ENCODE assay signal across 1 cellular context in the genomic region with DNA sequence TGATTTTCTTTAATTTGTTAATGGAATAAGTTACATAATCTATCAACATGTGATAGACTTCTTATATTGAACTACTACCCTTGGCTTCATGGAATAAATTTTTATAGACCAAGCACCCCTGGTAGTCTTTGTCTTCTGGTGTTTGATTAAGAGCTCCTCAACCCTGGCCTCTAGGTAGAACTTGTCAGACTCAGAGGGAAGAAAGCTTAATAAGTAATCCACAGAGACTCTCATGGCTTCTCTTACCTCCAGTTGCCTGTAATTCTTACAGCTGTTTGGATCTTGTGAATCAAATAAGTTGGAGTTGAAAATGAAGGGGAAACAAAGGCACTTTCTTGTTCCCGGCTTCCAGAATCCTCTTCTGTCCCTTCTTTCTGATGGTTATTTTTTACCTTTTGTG.
TF ChIP-seq lines count a peak whose summit lies in the region.

No MANE protein-coding gene starts in this region.

TF ChIP-seq in GM23338, 12 proteins besides CTCF, POLR2A, EP300 and RAD21 (continued from another document):
- TF ChIP-seq, protein P1, sequence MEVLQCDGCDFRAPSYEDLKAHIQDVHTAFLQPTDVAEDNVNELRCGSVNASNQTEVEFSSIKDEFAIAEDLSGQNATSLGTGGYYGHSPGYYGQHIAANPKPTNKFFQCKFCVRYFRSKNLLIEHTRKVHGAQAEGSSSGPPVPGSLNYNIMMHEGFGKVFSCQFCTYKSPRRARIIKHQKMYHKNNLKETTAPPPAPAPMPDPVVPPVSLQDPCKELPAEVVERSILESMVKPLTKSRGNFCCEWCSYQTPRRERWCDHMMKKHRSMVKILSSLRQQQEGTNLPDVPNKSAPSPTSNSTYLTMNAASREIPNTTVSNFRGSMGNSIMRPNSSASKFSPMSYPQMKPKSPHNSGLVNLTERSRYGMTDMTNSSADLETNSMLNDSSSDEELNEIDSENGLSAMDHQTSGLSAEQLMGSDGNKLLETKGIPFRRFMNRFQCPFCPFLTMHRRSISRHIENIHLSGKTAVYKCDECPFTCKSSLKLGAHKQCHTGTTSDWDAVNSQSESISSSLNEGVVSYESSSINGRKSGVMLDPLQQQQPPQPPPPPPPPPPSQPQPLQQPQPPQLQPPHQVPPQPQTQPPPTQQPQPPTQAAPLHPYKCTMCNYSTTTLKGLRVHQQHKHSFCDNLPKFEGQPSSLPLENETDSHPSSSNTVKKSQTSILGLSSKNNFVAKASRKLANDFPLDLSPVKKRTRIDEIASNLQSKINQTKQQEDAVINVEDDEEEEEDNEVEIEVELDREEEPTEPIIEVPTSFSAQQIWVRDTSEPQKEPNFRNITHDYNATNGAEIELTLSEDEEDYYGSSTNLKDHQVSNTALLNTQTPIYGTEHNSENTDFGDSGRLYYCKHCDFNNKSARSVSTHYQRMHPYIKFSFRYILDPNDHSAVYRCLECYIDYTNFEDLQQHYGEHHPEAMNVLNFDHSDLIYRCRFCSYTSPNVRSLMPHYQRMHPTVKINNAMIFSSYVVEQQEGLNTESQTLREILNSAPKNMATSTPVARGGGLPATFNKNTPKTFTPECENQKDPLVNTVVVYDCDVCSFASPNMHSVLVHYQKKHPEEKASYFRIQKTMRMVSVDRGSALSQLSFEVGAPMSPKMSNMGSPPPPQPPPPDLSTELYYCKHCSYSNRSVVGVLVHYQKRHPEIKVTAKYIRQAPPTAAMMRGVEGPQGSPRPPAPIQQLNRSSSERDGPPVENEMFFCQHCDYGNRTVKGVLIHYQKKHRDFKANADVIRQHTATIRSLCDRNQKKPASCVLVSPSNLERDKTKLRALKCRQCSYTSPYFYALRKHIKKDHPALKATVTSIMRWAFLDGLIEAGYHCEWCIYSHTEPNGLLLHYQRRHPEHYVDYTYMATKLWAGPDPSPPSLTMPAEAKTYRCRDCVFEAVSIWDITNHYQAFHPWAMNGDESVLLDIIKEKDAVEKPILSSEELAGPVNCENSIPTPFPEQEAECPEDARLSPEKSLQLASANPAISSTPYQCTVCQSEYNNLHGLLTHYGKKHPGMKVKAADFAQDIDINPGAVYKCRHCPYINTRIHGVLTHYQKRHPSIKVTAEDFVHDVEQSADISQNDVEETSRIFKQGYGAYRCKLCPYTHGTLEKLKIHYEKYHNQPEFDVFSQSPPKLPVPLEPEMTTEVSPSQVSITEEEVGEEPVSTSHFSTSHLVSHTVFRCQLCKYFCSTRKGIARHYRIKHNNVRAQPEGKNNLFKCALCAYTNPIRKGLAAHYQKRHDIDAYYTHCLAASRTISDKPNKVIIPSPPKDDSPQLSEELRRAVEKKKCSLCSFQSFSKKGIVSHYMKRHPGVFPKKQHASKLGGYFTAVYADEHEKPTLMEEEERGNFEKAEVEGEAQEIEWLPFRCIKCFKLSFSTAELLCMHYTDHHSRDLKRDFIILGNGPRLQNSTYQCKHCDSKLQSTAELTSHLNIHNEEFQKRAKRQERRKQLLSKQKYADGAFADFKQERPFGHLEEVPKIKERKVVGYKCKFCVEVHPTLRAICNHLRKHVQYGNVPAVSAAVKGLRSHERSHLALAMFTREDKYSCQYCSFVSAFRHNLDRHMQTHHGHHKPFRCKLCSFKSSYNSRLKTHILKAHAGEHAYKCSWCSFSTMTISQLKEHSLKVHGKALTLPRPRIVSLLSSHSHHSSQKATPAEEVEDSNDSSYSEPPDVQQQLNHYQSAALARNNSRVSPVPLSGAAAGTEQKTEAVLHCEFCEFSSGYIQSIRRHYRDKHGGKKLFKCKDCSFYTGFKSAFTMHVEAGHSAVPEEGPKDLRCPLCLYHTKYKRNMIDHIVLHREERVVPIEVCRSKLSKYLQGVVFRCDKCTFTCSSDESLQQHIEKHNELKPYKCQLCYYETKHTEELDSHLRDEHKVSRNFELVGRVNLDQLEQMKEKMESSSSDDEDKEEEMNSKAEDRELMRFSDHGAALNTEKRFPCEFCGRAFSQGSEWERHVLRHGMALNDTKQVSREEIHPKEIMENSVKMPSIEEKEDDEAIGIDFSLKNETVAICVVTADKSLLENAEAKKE (CRISPR knock-in tag; IDR thresholded peaks at IDR 0.05): no peak
- TF ChIP-seq JUNB (IDR thresholded peaks at IDR 0.05; ENCODE audit: unreplicated experiment): no peak
- TF ChIP-seq CREB1 (CRISPR knock-in tag; IDR thresholded peaks at IDR 0.05; ENCODE audit: low read depth): no peak
- TF ChIP-seq, protein P2, sequence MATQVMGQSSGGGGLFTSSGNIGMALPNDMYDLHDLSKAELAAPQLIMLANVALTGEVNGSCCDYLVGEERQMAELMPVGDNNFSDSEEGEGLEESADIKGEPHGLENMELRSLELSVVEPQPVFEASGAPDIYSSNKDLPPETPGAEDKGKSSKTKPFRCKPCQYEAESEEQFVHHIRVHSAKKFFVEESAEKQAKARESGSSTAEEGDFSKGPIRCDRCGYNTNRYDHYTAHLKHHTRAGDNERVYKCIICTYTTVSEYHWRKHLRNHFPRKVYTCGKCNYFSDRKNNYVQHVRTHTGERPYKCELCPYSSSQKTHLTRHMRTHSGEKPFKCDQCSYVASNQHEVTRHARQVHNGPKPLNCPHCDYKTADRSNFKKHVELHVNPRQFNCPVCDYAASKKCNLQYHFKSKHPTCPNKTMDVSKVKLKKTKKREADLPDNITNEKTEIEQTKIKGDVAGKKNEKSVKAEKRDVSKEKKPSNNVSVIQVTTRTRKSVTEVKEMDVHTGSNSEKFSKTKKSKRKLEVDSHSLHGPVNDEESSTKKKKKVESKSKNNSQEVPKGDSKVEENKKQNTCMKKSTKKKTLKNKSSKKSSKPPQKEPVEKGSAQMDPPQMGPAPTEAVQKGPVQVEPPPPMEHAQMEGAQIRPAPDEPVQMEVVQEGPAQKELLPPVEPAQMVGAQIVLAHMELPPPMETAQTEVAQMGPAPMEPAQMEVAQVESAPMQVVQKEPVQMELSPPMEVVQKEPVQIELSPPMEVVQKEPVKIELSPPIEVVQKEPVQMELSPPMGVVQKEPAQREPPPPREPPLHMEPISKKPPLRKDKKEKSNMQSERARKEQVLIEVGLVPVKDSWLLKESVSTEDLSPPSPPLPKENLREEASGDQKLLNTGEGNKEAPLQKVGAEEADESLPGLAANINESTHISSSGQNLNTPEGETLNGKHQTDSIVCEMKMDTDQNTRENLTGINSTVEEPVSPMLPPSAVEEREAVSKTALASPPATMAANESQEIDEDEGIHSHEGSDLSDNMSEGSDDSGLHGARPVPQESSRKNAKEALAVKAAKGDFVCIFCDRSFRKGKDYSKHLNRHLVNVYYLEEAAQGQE (IDR thresholded peaks at IDR 0.05; ENCODE audit: unreplicated experiment): no peak
- TF ChIP-seq ZNF114 (CRISPR knock-in tag; IDR thresholded peaks at IDR 0.05): no peak
- no peak for TF ChIP-seq EZH2 (IDR thresholded peaks at IDR 0.05; ENCODE audit: low read depth, unreplicated experiment)
- no peak for TF ChIP-seq EZH2phosphoT487 (IDR thresholded peaks at IDR 0.05; ENCODE audit: unreplicated experiment)
